ENCODE assay signal across 8 cellular contexts in genomic region chr19:18321729-18322091, GRCh38. TPM values are rescaled to one million over a fixed set of nuclear protein-coding genes. Genes with fewer than 3 reads are reported as not detected.
DNase-seq lines count a peak whose midpoint lies in the region; ATAC-seq, FAIRE-seq and TF ChIP-seq lines count a peak whose summit lies in the region.

No MANE protein-coding gene starts in this region.

- H3K36me3 Mint-ChIP-seq in astrocyte (ENCODE audit: low read depth, unreplicated experiment) = peaks cover 3% of the 10 kb centered on the region

- H3K79me2 ChIP-seq in astrocyte (ENCODE audit: insufficient read depth, low read length) = peaks cover 45% of the 10 kb centered on the region

- TF ChIP-seq POLR2A in H54 (IDR thresholded peaks at IDR 0.05; ENCODE audit: low read depth, low read length) = no peak

- no peaks in the 10 kb centered on the region for H3K9me3 ChIP-seq in BLaER1 treated with 17β-estradiol and CSF1 and Interleukin-3, amounts not matched to agents 10 nM and 100 nM (replicated peaks in 1 of 11)
- no peaks in the 10 kb centered on the region for H3K9me3 ChIP-seq in astrocyte (ENCODE audit: insufficient read depth, low read depth, low read length)
- H3K9me3 ChIP-seq in mucosa of rectum (ENCODE audit: control insufficient read depth in 2 of 2, low read length in 2 of 2) = no peaks in the 10 kb centered on the region

- H3K9me3 Mint-ChIP-seq in astrocyte (ENCODE audit: unreplicated experiment) = no peaks in the 10 kb centered on the region

- TF ChIP-seq CTCF in LNCaP clone FGC (IDR thresholded peaks at IDR 0.05; ENCODE audit: control insufficient read depth, extremely low read depth, insufficient read depth) (no peak), astrocyte (IDR thresholded peaks at IDR 0.05; ENCODE audit: insufficient read depth, low read depth, low read length) (no peak)

- H3K4me3 Mint-ChIP-seq in astrocyte (ENCODE audit: unreplicated experiment) = peak overlapping the region; percentile 90

- no peak overlapping the region for H2AFZ ChIP-seq in astrocyte (ENCODE audit: low read depth, low read length)

- H3K27me3 Mint-ChIP-seq in astrocyte (ENCODE audit: low read depth, unreplicated experiment) = no peaks in the 10 kb centered on the region

- DNase-seq in LNCaP clone FGC (ENCODE audit: low read depth) = no peak
- no peak for DNase-seq in astrocyte (ENCODE audit: low read depth)
- no peak for DNase-seq in H54 (ENCODE audit: insufficient read length, low spot score)
- no peak for DNase-seq in epidermal melanocyte (ENCODE audit: insufficient read length, low spot score)
- no peak for DNase-seq in DMS114 treated with DMSO at 0.1 percent for 48 hours (lab: John Stamatoyannopoulos, UW; ENCODE audit: unreplicated experiment)

- no peaks in the 10 kb centered on the region for H3K27me3 ChIP-seq in BLaER1 treated with 17β-estradiol and CSF1 and Interleukin-3, amounts not matched to agents 10 nM and 100 nM
- no peaks in the 10 kb centered on the region for H3K27me3 ChIP-seq in astrocyte (ENCODE audit: insufficient read depth, low read length)
- H3K27me3 ChIP-seq in mucosa of rectum (ENCODE audit: control insufficient read depth in 2 of 2, insufficient read depth in 2 of 2, low read length in 2 of 2) = no peaks in the 10 kb centered on the region

- peaks cover 62 to 72% (median 70%) of the 10 kb centered on the region in 10 experiments for H3K4me1 ChIP-seq in BLaER1 treated with 17β-estradiol and CSF1 and Interleukin-3, amounts not matched to agents 10 nM and 100 nM
- peaks cover 26% of the 10 kb centered on the region for H3K4me1 ChIP-seq in astrocyte (ENCODE audit: insufficient read depth, low read length)
- peaks cover 51 to 57% of the 10 kb centered on the region in 2 donors for H3K4me1 ChIP-seq in mucosa of rectum (ENCODE audit: control insufficient read depth in 2 of 2, insufficient read depth in 2 of 2, low read length in 2 of 2)

- peak overlapping the region; percentile 82 to 98 (median 92) for H3K9ac ChIP-seq in BLaER1 treated with 17β-estradiol and CSF1 and Interleukin-3, amounts not matched to agents 10 nM and 100 nM
- peak overlapping the region; percentile 93 for H3K9ac ChIP-seq in astrocyte (ENCODE audit: low read length)
- H3K9ac ChIP-seq in mucosa of rectum (ENCODE audit: low read depth in 1 of 2, low read length in 2 of 2) = peak overlapping the region; percentile 85 to 96

- peaks cover 0 to 19% (median 6%) of the 10 kb centered on the region in 11 experiments; a peak in 6 of 22 replicates for H3K36me3 ChIP-seq in BLaER1 treated with 17β-estradiol and CSF1 and Interleukin-3, amounts not matched to agents 10 nM and 100 nM
- H3K36me3 ChIP-seq in astrocyte (ENCODE audit: insufficient read depth, low read length) (peaks cover 3% of the 10 kb centered on the region), mucosa of rectum (ENCODE audit: control insufficient read depth in 2 of 2, insufficient read depth in 2 of 2, low read length in 2 of 2) (no peaks in the 10 kb centered on the region)

- H3K27ac Mint-ChIP-seq in astrocyte (ENCODE audit: unreplicated experiment) = peak overlapping the region; percentile 86

- no peaks in the 10 kb centered on the region for H4K20me1 ChIP-seq in BLaER1 treated with 17β-estradiol and CSF1 and Interleukin-3, amounts not matched to agents 10 nM and 100 nM
- H4K20me1 ChIP-seq in astrocyte (ENCODE audit: insufficient read depth, low read length) = no peaks in the 10 kb centered on the region

- peak overlapping the region; percentile 88 to 100 (median 97) for H3K4me2 ChIP-seq in BLaER1 treated with 17β-estradiol and CSF1 and Interleukin-3, amounts not matched to agents 10 nM and 100 nM
- H3K4me2 ChIP-seq in astrocyte (ENCODE audit: low read length) = peak overlapping the region; percentile 88

- H3K27ac ChIP-seq in BLaER1 treated with 17β-estradiol and CSF1 and Interleukin-3, amounts not matched to agents 10 nM and 100 nM = peak overlapping the region; percentile 62 to 99 (median 96); a peak in 21 of 22 replicates
- H3K27ac ChIP-seq in astrocyte (ENCODE audit: low read depth, low read length) (peak overlapping the region; percentile 79), mucosa of rectum (ENCODE audit: low read depth in 2 of 2, low read length in 2 of 2) (peak overlapping the region; percentile 93 to 94)

- no peak for ATAC-seq in GM21825 (IDR thresholded peaks at IDR 0.05; ENCODE audit: unreplicated experiment)

- peak overlapping the region; percentile 68 to 91 (median 84) for H3K4me3 ChIP-seq in BLaER1 treated with 17β-estradiol and CSF1 and Interleukin-3, amounts not matched to agents 10 nM and 100 nM
- H3K4me3 ChIP-seq in LNCaP clone FGC (ENCODE audit: low read depth, low read length) (peak overlapping the region; percentile 92), astrocyte (ENCODE audit: insufficient read depth, low read depth, low read length) (peak overlapping the region; percentile 87), mucosa of rectum (ENCODE audit: low read length in 2 of 2) (peak overlapping the region; percentile 69 to 84)

- H3K4me1 Mint-ChIP-seq in astrocyte (ENCODE audit: low read depth, unreplicated experiment) = peaks cover 22% of the 10 kb centered on the region

- FAIRE-seq in astrocyte (lab: Jason Lieb, UNC) = no peak
- no peak for FAIRE-seq in H54 (lab: Jason Lieb, UNC)

RNA-seq across cellular contexts. Expression of gene LSM4, which starts 1.2 kb away (rescaled TPM):
- total RNA-seq in astrocyte = 102 and 127 TPM in 2 replicates

RNA-seq across cellular contexts. Expression of gene PGPEP1, which starts 18.7 kb away (rescaled TPM):
- total RNA-seq in astrocyte = 20.6 and 28.4 TPM in 2 replicates

RNA-seq across cellular contexts. Expression of gene JUND, which starts 40.3 kb away (rescaled TPM):
- 151 and 161 TPM in 2 replicates for total RNA-seq in astrocyte

RNA-seq across cellular contexts. Expression of gene IQCN, which starts 47.5 kb away (rescaled TPM):
- total RNA-seq in astrocyte = 1.3 and 1.7 TPM in 2 replicates
